In the genomic region with DNA sequence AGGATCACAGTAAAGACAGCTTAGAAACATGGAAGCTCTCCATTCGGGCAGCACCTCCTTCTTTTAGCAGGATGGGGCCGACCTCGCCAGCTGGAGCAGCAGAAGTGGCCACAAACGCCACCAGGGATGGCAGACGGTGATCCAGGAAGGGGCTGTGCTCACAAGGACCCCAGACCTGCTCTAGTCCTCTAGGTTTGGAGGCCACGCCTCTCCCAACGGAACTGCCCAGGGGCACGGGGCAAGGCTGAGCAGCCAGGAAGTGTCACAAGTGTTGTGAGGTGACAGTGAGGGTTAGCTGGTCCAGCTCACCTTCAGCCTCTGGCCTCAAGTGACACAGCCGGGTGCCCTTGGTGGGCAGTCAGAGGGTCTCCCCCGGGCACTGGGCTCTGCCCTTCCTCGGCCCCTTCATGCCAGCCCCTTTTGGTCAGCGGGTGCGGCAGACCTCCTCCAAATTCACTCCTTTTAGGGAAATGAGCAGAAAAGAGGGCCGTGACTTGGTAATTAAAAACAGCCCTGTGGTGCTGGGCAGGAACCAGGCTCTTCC, we compare ENCODE assay signal across 1 cellular context.
TF ChIP-seq lines count a peak whose summit lies in the region.

No MANE protein-coding gene starts in this region.

TF ChIP-seq in A549, 52 proteins besides CTCF, POLR2A, EP300 and RAD21 (continued from another document):
- TF ChIP-seq ZFP36 (IDR thresholded peaks at IDR 0.05; ENCODE audit: borderline replicate concordance, partially characterized antibody) (no peak), FOXS1 (CRISPR knock-in tag; IDR thresholded peaks at IDR 0.05) (no peak), MAZ (IDR thresholded peaks at IDR 0.05; ENCODE audit: borderline replicate concordance, low read depth, low read length) (no peak)
